Comparison of ENCODE assay signal across 38 cellular contexts in the genomic region with DNA sequence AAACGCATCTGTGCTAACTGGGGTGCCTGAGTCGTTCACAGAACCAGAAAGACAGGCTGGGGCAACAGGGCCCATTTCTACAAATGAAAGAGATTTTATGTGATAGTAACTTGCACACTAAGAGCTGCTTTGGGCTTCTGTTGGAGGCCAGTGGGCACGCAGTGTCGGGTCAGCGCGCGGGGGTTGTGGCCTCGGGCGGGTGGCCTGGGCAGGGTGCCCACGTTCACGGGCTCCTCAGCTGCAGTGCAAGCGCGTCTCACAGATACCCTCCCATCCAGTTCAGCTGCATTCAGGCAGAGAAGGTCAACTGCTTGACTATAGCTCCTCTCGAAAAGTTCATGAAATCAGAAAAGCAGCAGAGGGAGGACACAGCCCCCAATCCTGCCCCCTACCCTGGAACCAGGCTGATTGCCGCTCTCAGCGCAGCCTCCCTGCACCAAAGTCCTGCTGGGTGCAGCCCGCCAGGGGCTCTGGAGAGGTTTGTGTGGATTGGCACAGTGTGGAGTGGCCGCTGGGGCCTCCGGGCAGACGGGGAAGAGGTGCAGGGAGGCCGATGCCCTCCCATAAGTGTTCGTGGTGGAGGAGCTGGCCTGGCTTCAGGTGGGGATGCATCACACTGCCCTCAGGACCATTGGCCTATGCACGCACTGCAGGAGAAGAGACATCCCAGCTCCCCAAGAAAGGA.
"Had no signal": no experiment of that assay in that cellular context is flagged by ENCODE, and none has a peak within 500 bp of the region (broad histone marks: within the 10 kb centered on the region; RNA-seq: fewer than 3 reads in every experiment).

No MANE protein-coding gene starts in this region.

- H3K36me3 ChIP-seq: ascending aorta, cardiac muscle cell, MG63, Peyer's patch, WERI-Rb-1 had no signal

- H3K4me1 ChIP-seq: ascending aorta, Peyer's patch had no signal

- H3K9me3 Mint-ChIP-seq: activated CD8-positive, alpha-beta T cell treated with anti-CD3 and anti-CD28 coated beads for 36 hours; activated naive CD8-positive, alpha-beta T cell treated with anti-CD3 and anti-CD28 coated beads for 36 hours; activated T-cell treated with anti-CD3 and anti-CD28 coated beads, Interleukin-2, amount 50 U/mL, for 72 hours; activated T-helper 17 cell treated with anti-CD3 and anti-CD28 coated beads, Interleukin-2, amount 50 U/mL, for 72 hours; T-cell had no signal

- H3K4me3 ChIP-seq: ascending aorta, cardiac muscle cell, MG63, Peyer's patch had no signal

- DNase-seq: activated CD4-positive, alpha-beta T cell treated with anti-CD3 and anti-CD28 coated beads for 1 hour; activated CD4-positive, alpha-beta T cell treated with anti-CD3 and anti-CD28 coated beads for 48 hours; activated CD4-positive, alpha-beta T cell treated with anti-CD3 and anti-CD28 coated beads, Interleukin-2, amount 50 U/mL, for 4 hours; activated CD4-positive, CD25-positive, alpha-beta regulatory T cell; activated CD8-positive, alpha-beta T cell treated with anti-CD3 and anti-CD28 coated beads for 36 hours; activated effector memory CD4-positive, alpha-beta T cell treated with anti-CD3 and anti-CD28 coated beads, Interleukin-2, amount 50 U/mL, for 16 hours; activated naive CD4-positive, alpha-beta T cell; activated naive CD4-positive, alpha-beta T cell treated with anti-CD3 and anti-CD28 coated beads, Interleukin-2, amount 50 U/mL, for 16 hours; activated naive CD8-positive, alpha-beta T cell treated with anti-CD3 and anti-CD28 coated beads for 36 hours; activated T-cell treated with anti-CD3 and anti-CD28 coated beads, Interleukin-2, amount 50 U/mL, for 1 hour; activated T-cell treated with anti-CD3 and anti-CD28 coated beads, Interleukin-2, amount 50 U/mL, for 72 hours; amniotic stem cell; Kasumi-1; KG1; MG63; MV-4-11; NCI-H1092; NCI-H1436 treated with DMSO at 0.1 percent for 48 hours; NCI-H1694 treated with DMSO at 0.1 percent for 48 hours; NCI-H2029; NCI-H345; NCI-H524 treated with DMSO at 0.1 percent for 48 hours; NCI-H748 treated with DMSO at 0.1 percent for 48 hours; NK-92 treated with Interleukin-12 subunit alpha and Interleukin-12 subunit beta, amount 100 ng/mL, for 24 hours; PC-3; Peyer's patch; RPMI8226; SIG-M5; T-cell; T-helper 2 cell; T-helper 9 cell; WERI-Rb-1 had no signal

- H3K4me1 Mint-ChIP-seq: activated naive CD8-positive, alpha-beta T cell treated with anti-CD3 and anti-CD28 coated beads for 36 hours; activated T-helper 17 cell treated with anti-CD3 and anti-CD28 coated beads, Interleukin-2, amount 50 U/mL, for 72 hours; central memory CD8-positive, alpha-beta T cell; T-cell had no signal

- H3K9me3 ChIP-seq: ascending aorta, MG63, Peyer's patch had no signal

- ATAC-seq: activated CD8-positive, alpha-beta T cell treated with anti-CD3 and anti-CD28 coated beads for 36 hours; activated T-cell treated with anti-CD3 and anti-CD28 coated beads, Interleukin-2, amount 50 U/mL, for 72 hours; activated T-helper 17 cell treated with anti-CD3 and anti-CD28 coated beads, Interleukin-2, amount 50 U/mL, for 72 hours; PC-3; Right ventricle myocardium inferior; SK-N-SH treated with all-trans-retinoic acid at 6 μM for 48 hours; T-cell had no signal

- H3K27ac Mint-ChIP-seq: activated CD8-positive, alpha-beta T cell treated with anti-CD3 and anti-CD28 coated beads for 36 hours; activated naive CD8-positive, alpha-beta T cell treated with anti-CD3 and anti-CD28 coated beads for 36 hours; activated T-cell treated with anti-CD3 and anti-CD28 coated beads, Interleukin-2, amount 50 U/mL, for 72 hours; activated T-helper 17 cell treated with anti-CD3 and anti-CD28 coated beads, Interleukin-2, amount 50 U/mL, for 72 hours; T-cell had no signal

- H3K27me3 ChIP-seq: ascending aorta, cardiac muscle cell, MG63, Peyer's patch had no signal

- H3K27me3 Mint-ChIP-seq: activated CD8-positive, alpha-beta T cell treated with anti-CD3 and anti-CD28 coated beads for 36 hours; central memory CD8-positive, alpha-beta T cell had no signal

- H3K4me3 Mint-ChIP-seq: activated CD8-positive, alpha-beta T cell treated with anti-CD3 and anti-CD28 coated beads for 36 hours; activated naive CD8-positive, alpha-beta T cell treated with anti-CD3 and anti-CD28 coated beads for 36 hours; activated T-cell treated with anti-CD3 and anti-CD28 coated beads, Interleukin-2, amount 50 U/mL, for 72 hours; activated T-helper 17 cell treated with anti-CD3 and anti-CD28 coated beads, Interleukin-2, amount 50 U/mL, for 72 hours; central memory CD8-positive, alpha-beta T cell; T-cell had no signal

- H3K27ac ChIP-seq: ascending aorta, cardiac muscle cell, Peyer's patch, WERI-Rb-1 had no signal

- H3K36me3 Mint-ChIP-seq: activated naive CD8-positive, alpha-beta T cell treated with anti-CD3 and anti-CD28 coated beads for 36 hours; T-cell had no signal
